Comparison of ENCODE assay signal across 8 cellular contexts in genomic region chr6:27672113-27672799, GRCh38.
DNase-seq lines count a peak whose midpoint lies in the region; ATAC-seq and TF ChIP-seq lines count a peak whose summit lies in the region.

No MANE protein-coding gene starts in this region.

- peak overlapping the region; percentile 61 for H3K27ac ChIP-seq in HUES48 (ENCODE audit: low read depth, low read length)
- H3K27ac ChIP-seq in smooth muscle cell (ENCODE audit: low read depth), result no peak overlapping the region

- peak overlapping the region; percentile 90 for H3K4me3 ChIP-seq in HUES48 (ENCODE audit: low read depth, low read length)
- H3K4me3 ChIP-seq in fibroblast of mammary gland (ENCODE audit: control insufficient read depth, low read depth, low read length), result peak overlapping the region; percentile 31
- peak overlapping the region; percentile 51 for H3K4me3 ChIP-seq in smooth muscle cell

- no peaks in the 10 kb centered on the region for H3K9me3 ChIP-seq in HUES48 (ENCODE audit: control insufficient read depth, insufficient read depth, low read length)
- H3K9me3 ChIP-seq in smooth muscle cell (replicated peaks; ENCODE audit: low read depth), result no peaks in the 10 kb centered on the region

- peak; percentile 72 for ATAC-seq in GM21529 (IDR thresholded peaks at IDR 0.05; ENCODE audit: unreplicated experiment)

- TF ChIP-seq CTCF in fibroblast of mammary gland (conservative IDR thresholded peaks at IDR 0.05; ENCODE audit: control insufficient read depth, insufficient read depth, low read depth, low read length) (no peak), smooth muscle cell (IDR thresholded peaks at IDR 0.05; ENCODE audit: borderline replicate concordance, insufficient read depth, poor library complexity, severe bottlenecking) (no peak)

- H3K4me1 ChIP-seq in HUES48 (ENCODE audit: control insufficient read depth, insufficient read depth, low read length) (peaks cover 7% of the 10 kb centered on the region), smooth muscle cell (ENCODE audit: low read depth) (peaks cover 6% of the 10 kb centered on the region)

- peak overlapping the region; percentile 85 for H3K4me2 ChIP-seq in smooth muscle cell

- H3K27me3 ChIP-seq in HUES48 (ENCODE audit: control insufficient read depth, insufficient read depth, low read length), result peaks cover 33% of the 10 kb centered on the region
- peaks cover 21% of the 10 kb centered on the region for H3K27me3 ChIP-seq in smooth muscle cell (ENCODE audit: low read depth)

- peak overlapping the region; percentile 26 for H2AFZ ChIP-seq in smooth muscle cell (ENCODE audit: low read depth)

- no peaks in the 10 kb centered on the region for H4K20me1 ChIP-seq in smooth muscle cell (ENCODE audit: low read depth)

- WGBS in smooth muscle cell (ENCODE audit: low lambda C conversion rate), result 3% methylated on average over 28 of the region's 28 CpGs

- H3F3A ChIP-seq in smooth muscle cell (ENCODE audit: low read depth), result peaks cover 23% of the 10 kb centered on the region

- H3K9ac ChIP-seq in HUES48 (ENCODE audit: low read depth, low read length), result no peak overlapping the region
- H3K9ac ChIP-seq in smooth muscle cell (ENCODE audit: low read depth), result no peak overlapping the region

- no peaks in the 10 kb centered on the region for H3K79me2 ChIP-seq in smooth muscle cell (ENCODE audit: low read depth)

- H3K36me3 ChIP-seq in HUES48 (ENCODE audit: control insufficient read depth, insufficient read depth, low read length) (no peaks in the 10 kb centered on the region), smooth muscle cell (ENCODE audit: low read depth) (no peaks in the 10 kb centered on the region)

- peak; percentile 8 for DNase-seq in NCI-H1694 treated with DMSO at 0.1 percent for 48 hours (lab: John Stamatoyannopoulos, UW)
- no peak for DNase-seq in NCI-H1694 (lab: John Stamatoyannopoulos, UW)
- peak; percentile 78 for DNase-seq in SW480 (ENCODE audit: low spot score)
- peak; percentile 84 for DNase-seq in fibroblast of mammary gland (ENCODE audit: low read depth)
- DNase-seq in smooth muscle cell (lab: John Stamatoyannopoulos, UW; ENCODE audit: unreplicated experiment), result no peak
- no peak for DNase-seq in mucosa of gallbladder (ENCODE audit: low spot score)

Comparison
In these comparisons a context has a peak if more than half of its experiments do, and no peak if none do; other contexts are left out.
1. DNase-seq: peak in NCI-H1694 treated with DMSO at 0.1 percent for 48 hours (single experiment), SW480 (single experiment) and fibroblast of mammary gland (single experiment); none in NCI-H1694 (single experiment), smooth muscle cell (single experiment) and mucosa of gallbladder (single experiment).
2. H3K4me3 ChIP-seq: peak in every context shown above with its lines; median percentile 90 in HUES48; 51 in smooth muscle cell; 31 in fibroblast of mammary gland.